In the genomic region with DNA sequence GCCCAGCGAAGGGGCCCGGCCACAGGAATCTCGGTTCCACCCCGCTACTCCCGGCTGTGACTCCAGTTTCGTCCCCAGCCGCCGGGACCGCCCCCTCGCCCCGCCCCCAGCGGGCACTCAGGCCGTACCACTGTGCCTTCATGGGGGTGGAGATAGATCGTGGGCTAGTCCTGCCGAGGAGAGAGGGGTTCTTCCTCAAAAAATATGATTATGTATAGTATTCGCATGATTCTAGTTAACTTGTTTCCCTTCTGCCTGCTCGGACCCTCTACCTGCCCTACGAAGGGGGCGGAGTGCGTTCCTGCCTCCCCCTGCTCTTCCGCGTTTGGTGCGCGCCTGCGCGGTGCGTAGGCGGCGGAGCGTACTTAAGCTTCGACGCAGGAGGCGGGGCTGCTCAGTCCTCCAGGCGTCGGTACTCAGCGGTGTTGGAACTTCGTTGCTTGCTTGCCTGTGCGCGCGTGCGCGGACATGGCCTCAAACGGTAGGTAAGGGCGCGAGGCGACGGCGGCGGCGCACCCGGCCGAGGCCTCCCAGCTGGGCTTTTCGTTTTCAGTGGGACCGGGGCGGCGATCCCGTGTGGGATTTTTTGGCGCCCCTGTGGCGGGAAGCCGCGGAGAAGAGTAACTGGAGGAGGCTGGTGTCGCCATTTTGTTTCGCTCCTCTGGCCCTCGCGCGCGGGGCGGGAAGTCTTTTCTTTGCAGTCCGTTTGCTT, we compare ENCODE assay signal across 8 cellular contexts. TPM values are rescaled to one million over a fixed set of nuclear protein-coding genes. Genes with fewer than 3 reads are reported as not detected.
DNase-seq lines count a peak whose midpoint lies in the region; ATAC-seq and TF ChIP-seq lines count a peak whose summit lies in the region.

A gene (plus strand): TSS at position 393 of the 712 bp plus-strand sequence. CDS start 76 bp downstream, at position 469.

- DNase-seq in GM13977 (ENCODE audit: low spot score) (peak; percentile 96), NCI-H1436 treated with DMSO at 0.1 percent for 48 hours (lab: John Stamatoyannopoulos, UW) (peak; percentile 59), amniotic epithelial cell (ENCODE audit: low read depth) (peak; percentile 76), heart right ventricle (peak; percentile 90 to 92), progenitor cell of endocrine pancreas (ENCODE audit: low spot score, unreplicated experiment) (peak; percentile 83), upper lobe of right lung (peak; percentile 95)

- H3K4me1 ChIP-seq in heart right ventricle: peaks cover 10 to 57% (median 42%) of the 10 kb centered on the region in 9 donors
- H3K4me1 ChIP-seq in upper lobe of right lung: peaks cover 33% of the 10 kb centered on the region

- H3K27ac ChIP-seq in heart right ventricle: peak within 1 kb of the TSS; percentile 89 to 99 (median 94)
- peak within 1 kb of the TSS; percentile 96 for H3K27ac ChIP-seq in upper lobe of right lung

- peak within 1 kb of the TSS; percentile 96 for H3K4me3 Mint-ChIP-seq in progenitor cell of endocrine pancreas (ENCODE audit: low read depth)

- ATAC-seq in HG02840 (IDR thresholded peaks at IDR 0.05; ENCODE audit: low FRiP score, unreplicated experiment) (peak; percentile 75), heart right ventricle (peak; percentile 84 to 93 (median 90)), upper lobe of right lung (peak; percentile 90)

- peak within 1 kb of the TSS; percentile 100 for H3K27ac Mint-ChIP-seq in progenitor cell of endocrine pancreas

- no peaks in the 10 kb centered on the region for H3K27me3 ChIP-seq in heart right ventricle
- H3K27me3 ChIP-seq in upper lobe of right lung: no peaks in the 10 kb centered on the region

- H3K36me3 ChIP-seq in heart right ventricle (peaks cover 0 to 31% (median 20%) of the 10 kb centered on the region in 9 donors), upper lobe of right lung (peaks cover 28% of the 10 kb centered on the region)

- peaks cover 21% of the 10 kb centered on the region for H3K4me1 Mint-ChIP-seq in progenitor cell of endocrine pancreas (ENCODE audit: low read depth)

- H3K27me3 Mint-ChIP-seq in progenitor cell of endocrine pancreas: no peaks in the 10 kb centered on the region

- peak within 1 kb of the TSS; percentile 71 to 94 (median 83) for H3K4me3 ChIP-seq in heart right ventricle
- H3K4me3 ChIP-seq in upper lobe of right lung: peak within 1 kb of the TSS; percentile 83

- no peak for TF ChIP-seq CTCF in GM13977 (IDR thresholded peaks at IDR 0.05; ENCODE audit: extremely low read depth, insufficient read depth, missing control alignments)
- TF ChIP-seq CTCF in heart right ventricle (IDR thresholded peaks at IDR 0.05): no peak
- TF ChIP-seq CTCF in progenitor cell of endocrine pancreas (IDR thresholded peaks at IDR 0.05; ENCODE audit: unreplicated experiment): no peak
- no peak for TF ChIP-seq CTCF in upper lobe of right lung (IDR thresholded peaks at IDR 0.05)

- no peaks in the 10 kb centered on the region for H3K9me3 ChIP-seq in heart right ventricle
- H3K9me3 ChIP-seq in upper lobe of right lung: no peaks in the 10 kb centered on the region

- H3K36me3 Mint-ChIP-seq in progenitor cell of endocrine pancreas (ENCODE audit: insufficient read depth): peaks cover 20% of the 10 kb centered on the region

- H3K9me3 Mint-ChIP-seq in progenitor cell of endocrine pancreas (ENCODE audit: low read depth): no peaks in the 10 kb centered on the region

- WGBS in heart right ventricle, 2 donors: 0% methylated on average over 69 of the region's 69 CpGs

- intact Hi-C loops in T-helper 1 cell treated with Interleukin-12 subunit alpha and Interleukin-12 subunit beta and Interleukin-4 antibody, amounts not matched to agents 30 ng/mL and 1 ng/mL, for 36 hours (cut with micrococcal nuclease): loop anchor here (1.0 to 5.0 kb wide), 11 partner anchors 38 to 687 kb away; a partner anchor contains a TSS
- intact Hi-C loops in heart right ventricle (cut with DNase I) (loop anchor here in 6 of 10 donors (2.0 to 10.0 kb wide), 7 partner anchors 37 to 275 kb away; a partner anchor contains a TSS), upper lobe of right lung (cut with DNase I) (no loop called here)

- in situ Hi-C loops in GM13977 (cut with MboI; ENCODE audit: low pct_unique_long_range_greater_than_20kb, low sequenced_read_pairs, unreplicated experiment): no loop called here

RNA-seq across cellular contexts. Expression of the gene that starts here (rescaled TPM):
- 718 and 732 TPM in 2 replicates for total RNA-seq in T-helper 1 cell treated with Interleukin-12 subunit alpha and Interleukin-12 subunit beta and Interleukin-4 antibody, amounts not matched to agents 30 ng/mL and 1 ng/mL, for 36 hours
- total RNA-seq in heart right ventricle: 100 to 1,000 TPM; 127 to 174 (median 140) TPM
- polyA plus RNA-seq in heart right ventricle: 100 to 1,000 TPM; 116 to 240 TPM
- 739 TPM in 2 replicates for total RNA-seq in progenitor cell of endocrine pancreas
- 175 TPM for total RNA-seq in upper lobe of right lung

Comparison
In these comparisons a context has a peak if more than half of its experiments do, and no peak if none do; other contexts are left out.
1. Peak in every context shown above with its lines: DNase-seq, ATAC-seq, H3K4me3 ChIP-seq and H3K27ac ChIP-seq.